In genomic region chr17:48776602-48777001, GRCh38 we compare ENCODE assay signal across 3 cellular contexts.
TF ChIP-seq lines count a peak whose summit lies in the region.

No MANE protein-coding gene starts in this region.

TF ChIP-seq in A549, 52 proteins besides CTCF, POLR2A, EP300 and RAD21:
- TF ChIP-seq MAFK (IDR thresholded peaks at IDR 0.05; ENCODE audit: partially characterized antibody) (peak; percentile 89), HMGXB4 (CRISPR knock-in tag; IDR thresholded peaks at IDR 0.05; ENCODE audit: borderline replicate concordance) (no peak)

TF ChIP-seq in IMR-90, 13 proteins besides CTCF, POLR2A, EP300 and RAD21:
- TF ChIP-seq MAFK (IDR thresholded peaks at IDR 0.05; ENCODE audit: low read depth, low read length) (peak; percentile 76), FOS (IDR thresholded peaks at IDR 0.05; ENCODE audit: low read depth, low read length) (no peak)

TF ChIP-seq in endothelial cell of umbilical vein, 7 proteins besides CTCF, POLR2A, EP300 and RAD21:
- TF ChIP-seq POLR2AphosphoS5 (IDR thresholded peaks at IDR 0.05; ENCODE audit: insufficient read depth, low read depth, low read length) (no peak), FOS (IDR thresholded peaks at IDR 0.05; ENCODE audit: borderline replicate concordance, insufficient read depth, low read length) (no peak), MYC (IDR thresholded peaks at IDR 0.05; ENCODE audit: low read depth, low read length) (no peak), GATA2 (IDR thresholded peaks at IDR 0.05; ENCODE audit: insufficient read depth, insufficient read length, low read depth, low read length) (no peak), JUN (IDR thresholded peaks at IDR 0.05; ENCODE audit: borderline replicate concordance, insufficient read depth, insufficient read length, low read depth) (no peak), EZH2 (IDR thresholded peaks at IDR 0.05; ENCODE audit: borderline replicate concordance, low read depth, low read length, severe bottlenecking) (no peak), MAX (IDR thresholded peaks at IDR 0.05; ENCODE audit: insufficient read depth, insufficient read length) (no peak)
